26 cellular contexts compared by ENCODE assay signal in the genomic region with DNA sequence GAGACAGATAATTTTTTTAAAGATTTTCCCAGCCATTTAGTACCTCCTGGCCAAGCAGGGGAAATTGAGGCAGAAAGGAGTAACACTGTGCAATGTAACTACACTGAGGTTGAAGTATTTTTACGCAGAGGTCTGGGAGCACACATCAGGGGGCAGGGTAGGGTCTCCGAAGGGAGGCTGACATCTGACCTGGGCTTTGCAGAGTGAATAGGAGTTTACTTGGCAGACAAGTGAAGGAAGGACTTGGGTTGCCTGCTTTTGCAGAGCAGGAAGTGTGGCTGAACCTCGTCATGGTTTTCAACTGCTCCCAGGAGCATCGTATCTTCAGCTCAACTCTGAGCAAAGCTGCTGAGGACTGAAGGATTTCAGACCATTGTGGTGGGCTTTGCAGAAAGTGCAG.
"Had no signal": no experiment of that assay in that cellular context is flagged by ENCODE, and none has a peak within 500 bp of the region (broad histone marks: within the 10 kb centered on the region; RNA-seq: fewer than 3 reads in every experiment).

No MANE protein-coding gene starts in this region.

- H3K4me3 ChIP-seq: breast epithelium, suprapubic skin, tibial artery had no signal

- H3K27me3 ChIP-seq: breast epithelium, suprapubic skin, tibial artery had no signal

- H3K36me3 Mint-ChIP-seq: activated naive CD4-positive, alpha-beta T cell treated with anti-CD3 and anti-CD28 coated beads, Interleukin-2, amount 50 U/mL, for 24 hours; immature natural killer cell; natural killer cell had no signal

- H3K27me3 Mint-ChIP-seq: memory B cell had no signal

- H3K9me3 ChIP-seq: breast epithelium, suprapubic skin, tibial artery had no signal

- H3K4me3 Mint-ChIP-seq: activated CD4-positive, alpha-beta memory T cell treated with anti-CD3 and anti-CD28 coated beads, Interleukin-2, amount 10 ng/mL, durations not matched to agents 7 days and 5 days; activated CD4-positive, alpha-beta T cell treated with anti-CD3 and anti-CD28 coated beads, Interleukin-2, amount 10 ng/mL, durations not matched to agents 7 days and 5 days; activated naive CD4-positive, alpha-beta T cell treated with anti-CD3 and anti-CD28 coated beads, Interleukin-2, amount 50 U/mL, for 24 hours; activated T-cell treated with anti-CD3 and anti-CD28 coated beads, Interleukin-2, amount 50 U/mL, for 4 hours; immature natural killer cell; memory B cell; natural killer cell; WTC11 had no signal

- ATAC-seq: activated T-cell treated with anti-CD3 and anti-CD28 coated beads, Interleukin-2, amount 50 U/mL, for 4 hours; natural killer cell; right cardiac atrium had no signal

- H3K4me1 Mint-ChIP-seq: activated CD4-positive, alpha-beta memory T cell treated with anti-CD3 and anti-CD28 coated beads, Interleukin-2, amount 10 ng/mL, durations not matched to agents 7 days and 5 days; activated CD4-positive, alpha-beta T cell treated with anti-CD3 and anti-CD28 coated beads, Interleukin-2, amount 10 ng/mL, durations not matched to agents 7 days and 5 days; activated naive CD4-positive, alpha-beta T cell treated with anti-CD3 and anti-CD28 coated beads, Interleukin-2, amount 50 U/mL, for 24 hours; immature natural killer cell; natural killer cell had no signal

- H3K27ac Mint-ChIP-seq: activated CD4-positive, alpha-beta memory T cell treated with anti-CD3 and anti-CD28 coated beads, Interleukin-2, amount 10 ng/mL, durations not matched to agents 7 days and 5 days; activated CD4-positive, alpha-beta T cell treated with anti-CD3 and anti-CD28 coated beads, Interleukin-2, amount 10 ng/mL, durations not matched to agents 7 days and 5 days; activated naive CD4-positive, alpha-beta T cell treated with anti-CD3 and anti-CD28 coated beads, Interleukin-2, amount 50 U/mL, for 24 hours; activated T-helper 2 cell treated with anti-CD3 and anti-CD28 coated beads, Interferon-gamma antibody, Interleukin-2, Interleukin-4, amounts not matched to agents 10 μg/mL and 5 μg/mL and 100 μg/mL, durations not matched to agents 14 hours and 24 hours and 36 hours; immature natural killer cell; memory B cell; natural killer cell; WTC11 had no signal

- H3K27ac ChIP-seq: suprapubic skin, tibial artery had no signal

- DNase-seq: activated CD4-positive, alpha-beta memory T cell treated with anti-CD3 and anti-CD28 coated beads, Interleukin-2, amount 10 ng/mL, durations not matched to agents 7 days and 5 days; activated CD4-positive, alpha-beta T cell treated with anti-CD3 and anti-CD28 coated beads for 1 hour; activated CD4-positive, alpha-beta T cell treated with anti-CD3 and anti-CD28 coated beads, Interleukin-2, amount 10 ng/mL, durations not matched to agents 7 days and 5 days; activated T-cell treated with anti-CD3 and anti-CD28 coated beads, Interleukin-2, amount 50 U/mL, for 4 hours; central memory CD4-positive, alpha-beta T cell; dermis blood vessel endothelial cell; effector CD4-positive, alpha-beta T cell; head of caudate nucleus; hypothalamus; immature natural killer cell; kidney; midbrain; natural killer cell; posterior cingulate gyrus; right cardiac atrium; stimulated activated CD4-positive, alpha-beta T cell treated with anti-CD3 and anti-CD28 coated beads, Interleukin-15, amount 100 ng/mL, for 24 hours; stimulated activated CD4-positive, alpha-beta T cell treated with anti-CD3 and anti-CD28 coated beads, Interleukin-2, amount 100 ng/mL, for 24 hours; stimulated activated naive CD4-positive, alpha-beta T cell; T-helper 2 cell; tibial artery had no signal

- H3K9me3 Mint-ChIP-seq: activated CD4-positive, alpha-beta memory T cell treated with anti-CD3 and anti-CD28 coated beads, Interleukin-2, amount 10 ng/mL, durations not matched to agents 7 days and 5 days; activated CD4-positive, alpha-beta T cell treated with anti-CD3 and anti-CD28 coated beads, Interleukin-2, amount 10 ng/mL, durations not matched to agents 7 days and 5 days; activated naive CD4-positive, alpha-beta T cell treated with anti-CD3 and anti-CD28 coated beads, Interleukin-2, amount 50 U/mL, for 24 hours; activated T-helper 2 cell treated with anti-CD3 and anti-CD28 coated beads, Interferon-gamma antibody, Interleukin-2, Interleukin-4, amounts not matched to agents 10 μg/mL and 5 μg/mL and 100 μg/mL, durations not matched to agents 14 hours and 24 hours and 36 hours; immature natural killer cell; natural killer cell had no signal

- H3K4me1 ChIP-seq: breast epithelium, suprapubic skin, tibial artery had no signal
